In genomic region chr7:106283831-106284515, GRCh38 we compare ENCODE assay signal across 8 cellular contexts. TPM values are rescaled to one million over a fixed set of nuclear protein-coding genes. Genes with fewer than 3 reads are reported as not detected.
DNase-seq lines count a peak whose midpoint lies in the region; ATAC-seq and TF ChIP-seq lines count a peak whose summit lies in the region.

No MANE protein-coding gene starts in this region.

- peak overlapping the region; percentile 99 for H3K14ac ChIP-seq in neuronal stem cell (ENCODE audit: low read length)

- H4K91ac ChIP-seq in neuronal stem cell (ENCODE audit: low read depth, low read length, poor library complexity), result no peak overlapping the region

- H3K4me2 ChIP-seq in PC-9 (peak overlapping the region; percentile 77), neuronal stem cell (ENCODE audit: insufficient read depth, low read length, poor library complexity, severe bottlenecking) (peak overlapping the region; percentile 67)

- peak overlapping the region; percentile 75 for H2AK5ac ChIP-seq in neuronal stem cell (ENCODE audit: low read depth, low read length)

- H3K18ac ChIP-seq in neuronal stem cell (ENCODE audit: low read length), result peak overlapping the region; percentile 90

- H3K4me3 Mint-ChIP-seq in activated naive CD4-positive, alpha-beta T cell treated with anti-CD3 and anti-CD28 coated beads for 36 hours, result peak overlapping the region; percentile 92

- H3F3A ChIP-seq in PC-9 (ENCODE audit: insufficient read depth, low read depth), result peaks cover 44% of the 10 kb centered on the region

- BruUV-seq in PC-9 (replicated peaks; lab: Mats Ljungman, UMichigan), result TSS peak; percentile 39

- peak overlapping the region; percentile 95 for H3K27ac ChIP-seq in PC-9
- peak overlapping the region; percentile 99 for H3K27ac ChIP-seq in neuronal stem cell (replicated peaks; ENCODE audit: low read length)
- H3K27ac ChIP-seq in thyroid gland, result peak overlapping the region; percentile 95 to 97 (median 96)

- no peaks in the 10 kb centered on the region for H3K9me3 Mint-ChIP-seq in activated naive CD4-positive, alpha-beta T cell treated with anti-CD3 and anti-CD28 coated beads for 36 hours

- H4K8ac ChIP-seq in neuronal stem cell (ENCODE audit: low read depth, low read length), result peak overlapping the region; percentile 23

- no peaks in the 10 kb centered on the region for H3K27me3 ChIP-seq in PC-9 (ENCODE audit: insufficient read depth, low read depth)
- no peaks in the 10 kb centered on the region for H3K27me3 ChIP-seq in neuronal stem cell (ENCODE audit: control insufficient read depth in 3 of 3, insufficient read depth in 3 of 3, low read depth in 1 of 3, low read length in 3 of 3)
- no peaks in the 10 kb centered on the region for H3K27me3 ChIP-seq in thyroid gland

- H3K27ac Mint-ChIP-seq in activated naive CD4-positive, alpha-beta T cell treated with anti-CD3 and anti-CD28 coated beads for 36 hours, result peak overlapping the region; percentile 98

- H3K4me1 Mint-ChIP-seq in activated naive CD4-positive, alpha-beta T cell treated with anti-CD3 and anti-CD28 coated beads for 36 hours (ENCODE audit: low read depth), result peaks cover 50% of the 10 kb centered on the region

- peaks cover 48% of the 10 kb centered on the region for H4K20me1 ChIP-seq in PC-9 (ENCODE audit: insufficient read depth)

- H2BK5ac ChIP-seq in neuronal stem cell (ENCODE audit: low read length), result no peak overlapping the region

- H2BK120ac ChIP-seq in neuronal stem cell (ENCODE audit: low read depth, low read length), result no peak overlapping the region

- peaks cover 48% of the 10 kb centered on the region for H3K36me3 ChIP-seq in PC-9 (ENCODE audit: low read depth)
- H3K36me3 ChIP-seq in neuronal stem cell (replicated peaks in 1 of 2; ENCODE audit: control insufficient read depth in 2 of 2, insufficient read depth in 2 of 2, low read length in 2 of 2), result peaks cover 0 to 4% of the 10 kb centered on the region in 2 donors
- H3K36me3 ChIP-seq in thyroid gland, result no peaks in the 10 kb centered on the region

- H3K9me2 ChIP-seq in PC-9 (ENCODE audit: insufficient read depth), result no peaks in the 10 kb centered on the region

- ATAC-seq in GM19025 (IDR thresholded peaks at IDR 0.05; ENCODE audit: low read depth, unreplicated experiment), result peak; percentile 9

- H3K4me3 ChIP-seq in AG04449 (ENCODE audit: low read depth, low read length), result peak overlapping the region; percentile 82
- H3K4me3 ChIP-seq in PC-9, result peak overlapping the region; percentile 74
- peak overlapping the region; percentile 61 to 90 for H3K4me3 ChIP-seq in neuronal stem cell (ENCODE audit: low read length in 2 of 2)
- peak overlapping the region; percentile 53 to 76 (median 73) for H3K4me3 ChIP-seq in thyroid gland (replicated peaks in 1 of 3)

- peaks cover 51% of the 10 kb centered on the region for H3K36me3 Mint-ChIP-seq in activated naive CD4-positive, alpha-beta T cell treated with anti-CD3 and anti-CD28 coated beads for 36 hours (ENCODE audit: low read depth)

- H3K79me2 ChIP-seq in PC-9 (ENCODE audit: low read depth), result peaks cover 72% of the 10 kb centered on the region

- WGBS in neuronal stem cell (ENCODE audit: extremely low coverage in 2 of 2, insufficient read length in 2 of 2, insufficient replicate concordance in 1 of 2), 2 donors, result no CpG with 5 or more reads among the region's 43 CpGs
- WGBS in thyroid gland, 2 donors, result 1 to 2% methylated on average over 22 to 29 of the region's 43 CpGs

- H3K4ac ChIP-seq in neuronal stem cell (ENCODE audit: low read length), result no peak overlapping the region

- TF ChIP-seq POLR2A in thyroid gland (IDR thresholded peaks at IDR 0.05), result peak in 1 of 2 donors; percentile 38

- DNase-seq in AG04449 (ENCODE audit: low read depth, low spot score) (no peak), HK-2 (ENCODE audit: unreplicated experiment) (peak; percentile 39), PC-9 (peak in 1 of 2 experiments; percentile 37), germinal center (ENCODE audit: low spot score) (peak; percentile 13), neuronal stem cell (ENCODE audit: low spot score) (peak; percentile 27), thyroid gland (peak; percentile 56 to 63)
- peak; percentile 59 for DNase-seq in activated naive CD4-positive, alpha-beta T cell treated with anti-CD3 and anti-CD28 coated beads for 36 hours

- TF ChIP-seq CTCF in AG04449 (IDR thresholded peaks at IDR 0.05; ENCODE audit: insufficient read depth, low read length, missing control alignments), result no peak
- TF ChIP-seq CTCF in PC-9 (conservative IDR thresholded peaks at IDR 0.05), result no peak
- TF ChIP-seq CTCF in thyroid gland (IDR thresholded peaks at IDR 0.05), result no peak

- peaks cover 50% of the 10 kb centered on the region for H3K4me1 ChIP-seq in PC-9 (replicated peaks; ENCODE audit: insufficient read depth)
- H3K4me1 ChIP-seq in neuronal stem cell (ENCODE audit: control insufficient read depth in 2 of 2, insufficient read depth in 1 of 2, low read depth in 1 of 2, low read length in 2 of 2), result peaks cover 3 to 5% of the 10 kb centered on the region in 2 donors
- peaks cover 0 to 4% of the 10 kb centered on the region in 2 donors for H3K4me1 ChIP-seq in thyroid gland

- intact Hi-C loops in PC-9 (cut with micrococcal nuclease; ENCODE audit: unreplicated experiment) (loop anchor here (2.0 to 5.0 kb wide), 2 partner anchors 67 to 373 kb away; no protein-coding TSS in a partner anchor), thyroid gland (cut with DNase I) (loop anchor here (10.0 kb wide), 1 partner anchor 141 kb away; no protein-coding TSS in a partner anchor)
- intact Hi-C loops in activated naive CD4-positive, alpha-beta T cell treated with anti-CD3 and anti-CD28 coated beads for 36 hours (cut with micrococcal nuclease), result loop anchor here (1.0 to 10.0 kb wide), 7 partner anchors 24 to 1461 kb away; partner anchors contain the start of genes CBLL1, CCDC71L, PIK3CG and RINT1

- no peak overlapping the region for H2BK12ac ChIP-seq in neuronal stem cell (ENCODE audit: low read length)

- H3K9ac ChIP-seq in neuronal stem cell (ENCODE audit: low read depth, low read length, poor library complexity), result peak overlapping the region; percentile 77

- H2BK15ac ChIP-seq in neuronal stem cell (ENCODE audit: low read length), result no peak overlapping the region

- no peaks in the 10 kb centered on the region for H3K9me3 ChIP-seq in PC-9 (ENCODE audit: insufficient read depth, low read depth)
- no peaks in the 10 kb centered on the region for H3K9me3 ChIP-seq in neuronal stem cell (replicated peaks in 1 of 2; ENCODE audit: control insufficient read depth in 2 of 2, insufficient read depth in 1 of 2, low read depth in 1 of 2, low read length in 2 of 2)
- no peaks in the 10 kb centered on the region for H3K9me3 ChIP-seq in thyroid gland

- no peak overlapping the region for H3K23ac ChIP-seq in neuronal stem cell (ENCODE audit: low read depth, low read length, poor library complexity)

- H2AFZ ChIP-seq in PC-9, result peak overlapping the region; percentile 61; the same call in 1 of the 2 replicates
- H2AFZ ChIP-seq in neuronal stem cell (ENCODE audit: low read length), result peak overlapping the region; percentile 81

- no peaks in the 10 kb centered on the region for H3K27me3 Mint-ChIP-seq in activated naive CD4-positive, alpha-beta T cell treated with anti-CD3 and anti-CD28 coated beads for 36 hours (ENCODE audit: low read depth)

- H3K79me1 ChIP-seq in neuronal stem cell (ENCODE audit: low read depth, low read length), result no peaks in the 10 kb centered on the region

- CTCF ChIA-PET in AG04449 (lab: Yijun Ruan, JAX) (interaction anchor here (2.3 to 3.1 kb wide), 2 partner anchors 104 to 179 kb away, joined by 9 to 17 read pairs; no protein-coding TSS in a partner anchor), PC-9 (lab: Charles Lee) (interaction anchor here (1.4 to 1.8 kb wide), 2 partner anchors 82 to 178 kb away, joined by 6 read pairs; no protein-coding TSS in a partner anchor)
- CTCF ChIA-PET in activated naive CD4-positive, alpha-beta T cell treated with anti-CD3 and anti-CD28 coated beads for 36 hours (lab: Charles Lee), result no interaction called here

- POLR2A ChIA-PET in AG04449 (lab: Yijun Ruan, JAX), result interaction anchor here (0.6 to 1.5 kb wide), 8 partner anchors 13 to 345 kb away, joined by 3 to 11 read pairs (median 4); no protein-coding TSS in a partner anchor
- POLR2A ChIA-PET in PC-9 (lab: Charles Lee; ENCODE audit: unreplicated experiment), result interaction anchor here (0.6 to 1.7 kb wide), 12 partner anchors 28 to 469 kb away, joined by 3 to 28 read pairs (median 5); partner anchors contain the start of gene SYPL1

RNA-seq across cellular contexts. Expression of gene NAMPT, which starts 0.8 kb away (rescaled TPM):
- total RNA-seq in PC-9 (2021) (208 and 302 TPM in 2 replicates), thyroid gland (100 to 1,000 TPM in 2 of 4 donors, 10 to 100 TPM in 2; 60.5 to 299 (median 121) TPM)
- total RNA-seq in activated naive CD4-positive, alpha-beta T cell treated with anti-CD3 and anti-CD28 coated beads for 36 hours, result 1,000 to 10,000 TPM in 1 of 2 experiments, 100 to 1,000 TPM in 1; 932 to 1,015 TPM
- polyA plus RNA-seq in neuronal stem cell (2013, experiment 1 of 2), result 33.7 TPM
- polyA plus RNA-seq in neuronal stem cell (2013, experiment 2 of 2), result 38.1 TPM
